Comparison of ENCODE assay signal across 8 cellular contexts in genomic region chr6:43368517-43369160, GRCh38. TPM values are rescaled to one million over a fixed set of nuclear protein-coding genes. Genes with fewer than 3 reads are reported as not detected.
DNase-seq lines count a peak whose midpoint lies in the region; ATAC-seq and TF ChIP-seq lines count a peak whose summit lies in the region.

No MANE protein-coding gene starts in this region.

- DNase-seq in ACHN (peak; percentile 39), GM12865 (ENCODE audit: low read depth) (no peak), HT-29 (ENCODE audit: low spot score) (peak; percentile 39), endodermal cell (peak; percentile 78), mesenchymal stem cell (peak; percentile 74), testis (peak; percentile 62)

- H3K9ac ChIP-seq in endodermal cell (ENCODE audit: extremely low read depth, low read length, poor library complexity, severe bottlenecking) (peak overlapping the region; percentile 18), mesenchymal stem cell (ENCODE audit: low read length) (peak overlapping the region; percentile 76)

- H3K4me2 ChIP-seq in mesenchymal stem cell (ENCODE audit: low read length, poor library complexity, severe bottlenecking), result peak overlapping the region; percentile 96

- H3K9me3 ChIP-seq in endodermal cell (ENCODE audit: control insufficient read depth, low read length) (no peaks in the 10 kb centered on the region), mesenchymal stem cell (ENCODE audit: control insufficient read depth, low read length) (no peaks in the 10 kb centered on the region), testis (no peaks in the 10 kb centered on the region)

- peaks cover 18% of the 10 kb centered on the region for H3K36me3 Mint-ChIP-seq in endodermal cell (ENCODE audit: low read depth)

- H4K8ac ChIP-seq in mesenchymal stem cell (ENCODE audit: low read length), result peak overlapping the region; percentile 46

- H3K23ac ChIP-seq in mesenchymal stem cell (ENCODE audit: low read length in 2 of 2), result peak overlapping the region; percentile 66 to 95

- TF ChIP-seq POLR2A in testis (IDR thresholded peaks at IDR 0.05), result no peak

- H3K18ac ChIP-seq in mesenchymal stem cell (ENCODE audit: low read depth in 1 of 2, low read length in 2 of 2), result peak overlapping the region; percentile 88 to 92

- H3K79me1 ChIP-seq in mesenchymal stem cell (replicated peaks; ENCODE audit: low read length, poor library complexity, severe bottlenecking), result peaks cover 20% of the 10 kb centered on the region

- H2AK5ac ChIP-seq in mesenchymal stem cell (ENCODE audit: low read length, severe bottlenecking), result no peak overlapping the region

- peak overlapping the region; percentile 64 for H2BK15ac ChIP-seq in mesenchymal stem cell (ENCODE audit: low read depth, poor library complexity, severe bottlenecking)

- 0 to 3% methylated on average over 22 to 66 of the region's 66 CpGs for WGBS in endodermal cell (ENCODE audit: insufficient coverage in 1 of 2, insufficient read length in 1 of 2), 2 experiments
- 5% methylated on average over 39 of the region's 66 CpGs for WGBS in mesenchymal stem cell
- WGBS in testis, 2 donors, result 1 to 2% methylated on average over 19 to 60 of the region's 66 CpGs

- peak overlapping the region; percentile 92 for H2BK120ac ChIP-seq in mesenchymal stem cell (ENCODE audit: low read depth, low read length)

- peak overlapping the region in 1 of 2 experiments; percentile 87 for H3K14ac ChIP-seq in mesenchymal stem cell (ENCODE audit: low read length in 2 of 2)

- H3K27ac ChIP-seq in endodermal cell (ENCODE audit: low read depth, low read length) (peak overlapping the region; percentile 66), mesenchymal stem cell (ENCODE audit: low read length, poor library complexity, severe bottlenecking) (no peak overlapping the region), testis (peak overlapping the region; percentile 21 to 95)

- H3K4me1 ChIP-seq in endodermal cell (ENCODE audit: control insufficient read depth, insufficient read depth, low read length) (no peaks in the 10 kb centered on the region), mesenchymal stem cell (ENCODE audit: control insufficient read depth, insufficient read depth, low read depth, low read length) (peaks cover 9% of the 10 kb centered on the region), testis (peaks cover 7% of the 10 kb centered on the region)

- H3K36me3 ChIP-seq in endodermal cell (ENCODE audit: control insufficient read depth, insufficient read depth, low read length), result peaks cover 15% of the 10 kb centered on the region
- peaks cover 4 to 18% of the 10 kb centered on the region in 2 experiments for H3K36me3 ChIP-seq in mesenchymal stem cell (ENCODE audit: control insufficient read depth in 1 of 2, insufficient read depth in 2 of 2, low read depth in 1 of 2, low read length in 2 of 2)
- H3K36me3 ChIP-seq in testis (ENCODE audit: low read depth, missing control alignments), result no peaks in the 10 kb centered on the region

- peaks cover 5% of the 10 kb centered on the region for H3K27me3 Mint-ChIP-seq in endodermal cell (ENCODE audit: insufficient read depth)

- H2AFZ ChIP-seq in mesenchymal stem cell (ENCODE audit: low read depth, low read length), result peak overlapping the region; percentile 83

- no peak overlapping the region for H2BK5ac ChIP-seq in mesenchymal stem cell (ENCODE audit: low read depth, low read length, poor library complexity, severe bottlenecking)

- peak overlapping the region in 1 of 2 experiments; percentile 42 for H2BK12ac ChIP-seq in mesenchymal stem cell (ENCODE audit: low read length in 2 of 2)

- intact Hi-C loops in testis (cut with DNase I; ENCODE audit: low total_unique reads), result no loop called here

- H3K9me3 Mint-ChIP-seq in endodermal cell, result no peaks in the 10 kb centered on the region

- H3K4me3 ChIP-seq in GM12865 (ENCODE audit: low read depth, low read length) (peak overlapping the region; percentile 86), WI38 (ENCODE audit: low read depth, low read length) (peak overlapping the region; percentile 75), endodermal cell (ENCODE audit: low read length) (peak overlapping the region; percentile 90), mesenchymal stem cell (ENCODE audit: insufficient read depth in 1 of 2, low read depth in 1 of 2, low read length in 2 of 2) (peak overlapping the region; percentile 88 to 90), testis (peak overlapping the region; percentile 71 to 85)

- H3K27ac Mint-ChIP-seq in endodermal cell, result no peak overlapping the region

- TF ChIP-seq CTCF in GM12865 (IDR thresholded peaks at IDR 0.05; ENCODE audit: insufficient read depth, low read depth, low read length, missing control alignments), result no peak
- TF ChIP-seq CTCF in WI38 (IDR thresholded peaks at IDR 0.05; ENCODE audit: low read depth, low read length), result no peak
- no peak for TF ChIP-seq CTCF in endodermal cell (conservative IDR thresholded peaks at IDR 0.05)
- no peak for TF ChIP-seq CTCF in testis (IDR thresholded peaks at IDR 0.05)

- peak overlapping the region; percentile 53 for H4K91ac ChIP-seq in mesenchymal stem cell (ENCODE audit: low read length)

- peak overlapping the region; percentile 42 to 90 for H3K4ac ChIP-seq in mesenchymal stem cell (ENCODE audit: low read depth in 1 of 2, low read length in 2 of 2)

- no peak for ATAC-seq in HG02759 (IDR thresholded peaks at IDR 0.05; ENCODE audit: unreplicated experiment)

- in situ Hi-C loops in ACHN (cut with HindIII; ENCODE audit: low pct_ligation_motif_present, low pct_unique_long_range_greater_than_20kb, low sequenced_read_pairs), result no loop called here

- H3K27me3 ChIP-seq in endodermal cell (ENCODE audit: control insufficient read depth, insufficient read depth, low read length, poor library complexity, severe bottlenecking) (no peaks in the 10 kb centered on the region), mesenchymal stem cell (ENCODE audit: control insufficient read depth in 1 of 2, insufficient read depth in 1 of 2, low read length in 2 of 2) (no peaks in the 10 kb centered on the region), testis (no peaks in the 10 kb centered on the region)

- peaks cover 9% of the 10 kb centered on the region for H3K4me1 Mint-ChIP-seq in endodermal cell

- peak overlapping the region; percentile 76 for H3K4me3 Mint-ChIP-seq in endodermal cell

RNA-seq across cellular contexts. Expression of gene ZNF318, which starts 0.8 kb away (rescaled TPM):
- 4.6 and 4.7 TPM in 2 replicates for total RNA-seq in HT-29 (2014; rRNA removed; shearing (Covaris generic))
- total RNA-seq in endodermal cell (10 to 100 TPM; 21.3 to 26.4 TPM), testis (100 to 1,000 TPM in 1 of 2 donors, 10 to 100 TPM in 1; 79.7 to 123 TPM)
- 19.0 TPM for polyA plus RNA-seq in endodermal cell (2013, experiment 1 of 2)
- polyA plus RNA-seq in endodermal cell (2013, experiment 2 of 2), result 18.9 TPM
- 9.3 TPM for polyA plus RNA-seq in mesenchymal stem cell (2013, experiment 1 of 2)
- polyA plus RNA-seq in mesenchymal stem cell (2013, experiment 2 of 2), result 9.1 TPM
- polyA plus RNA-seq in testis (ENCODE audit: insufficient read depth, low read depth, low replicate concordance), result 97.9 TPM

RNA-seq across cellular contexts. Expression of gene ABCC10, which starts 58.7 kb away (rescaled TPM):
- total RNA-seq in HT-29 (2014; rRNA removed; shearing (Covaris generic)), result 18.6 and 18.8 TPM in 2 replicates
- total RNA-seq in endodermal cell (10 to 100 TPM; 34.1 to 44.8 TPM), testis (10 to 100 TPM; 29.2 to 34.0 TPM)
- 26.7 TPM for polyA plus RNA-seq in endodermal cell (2013, experiment 1 of 2)
- 25.0 TPM for polyA plus RNA-seq in endodermal cell (2013, experiment 2 of 2)
- polyA plus RNA-seq in mesenchymal stem cell (2013, experiment 1 of 2), result 24.7 TPM
- polyA plus RNA-seq in mesenchymal stem cell (2013, experiment 2 of 2), result 21.2 TPM
- polyA plus RNA-seq in testis (ENCODE audit: insufficient read depth, low read depth, low replicate concordance), result 21.0 TPM
